ENCODE assay signal across 22 cellular contexts in genomic region chr14:97462081-97462480, GRCh38.
"Had no signal": no experiment of that assay in that cellular context is flagged by ENCODE, and none has a peak within 500 bp of the region (broad histone marks: within the 10 kb centered on the region; RNA-seq: fewer than 3 reads in every experiment).

No MANE protein-coding gene starts in this region.

- ATAC-seq: foreskin keratinocyte, gastroesophageal sphincter, heart left ventricle, left cardiac atrium, left lung, left ventricle myocardium superior, lower lobe of right lung, mucosa of descending colon had no signal

- DNase-seq: colonic mucosa; cortex of kidney; effector CD8-positive, alpha-beta T cell; foreskin keratinocyte; heart left ventricle; hypothalamus; left cardiac atrium; left lung; left ventricle myocardium superior; lower lobe of right lung; mesenchymal stem cell; mucosa of descending colon; naive B cell had no signal

- H3K4me2 ChIP-seq: hepatocyte had no signal

- H3K27ac Mint-ChIP-seq: dendritic cell treated with granulocyte-macrophage colony-stimulating factor and Interleukin-4, amounts not matched to agents 40 ng/mL and 50 ng/mL, for 4 days; mesothelial cell of epicardium; naive B cell had no signal

- H3K9me3 ChIP-seq: colonic mucosa, mucosa of descending colon had no signal

- H3K4me1 ChIP-seq: colonic mucosa, foreskin keratinocyte, gastroesophageal sphincter, lower lobe of right lung had no signal

- H3K36me3 Mint-ChIP-seq: mesothelial cell of epicardium, naive B cell had no signal

- H3K4me3 ChIP-seq: colonic mucosa, esophagus muscularis mucosa, gastroesophageal sphincter, heart left ventricle, hepatocyte, left lung, lower lobe of right lung, mucosa of descending colon had no signal

- H3K27ac ChIP-seq: colonic mucosa, esophagus muscularis mucosa, foreskin keratinocyte, gastroesophageal sphincter, heart left ventricle, hepatocyte, left lung, lower lobe of right lung had no signal

- H3K79me2 ChIP-seq: hepatocyte had no signal

- H3K27me3 ChIP-seq: colonic mucosa, foreskin keratinocyte, hepatocyte had no signal

- H3K4me3 Mint-ChIP-seq: dendritic cell treated with granulocyte-macrophage colony-stimulating factor and Interleukin-4, amounts not matched to agents 40 ng/mL and 50 ng/mL, for 4 days; mesothelial cell of epicardium; naive B cell had no signal

- FAIRE-seq: endothelial cell of umbilical vein, frontal cortex, islet of Langerhans, keratinocyte had no signal

- H3K36me3 ChIP-seq: colonic mucosa, esophagus muscularis mucosa, gastroesophageal sphincter, heart left ventricle, left lung, lower lobe of right lung had no signal

- H2AFZ ChIP-seq: hepatocyte had no signal
